ENCODE assay signal across 18 cellular contexts in the genomic region with DNA sequence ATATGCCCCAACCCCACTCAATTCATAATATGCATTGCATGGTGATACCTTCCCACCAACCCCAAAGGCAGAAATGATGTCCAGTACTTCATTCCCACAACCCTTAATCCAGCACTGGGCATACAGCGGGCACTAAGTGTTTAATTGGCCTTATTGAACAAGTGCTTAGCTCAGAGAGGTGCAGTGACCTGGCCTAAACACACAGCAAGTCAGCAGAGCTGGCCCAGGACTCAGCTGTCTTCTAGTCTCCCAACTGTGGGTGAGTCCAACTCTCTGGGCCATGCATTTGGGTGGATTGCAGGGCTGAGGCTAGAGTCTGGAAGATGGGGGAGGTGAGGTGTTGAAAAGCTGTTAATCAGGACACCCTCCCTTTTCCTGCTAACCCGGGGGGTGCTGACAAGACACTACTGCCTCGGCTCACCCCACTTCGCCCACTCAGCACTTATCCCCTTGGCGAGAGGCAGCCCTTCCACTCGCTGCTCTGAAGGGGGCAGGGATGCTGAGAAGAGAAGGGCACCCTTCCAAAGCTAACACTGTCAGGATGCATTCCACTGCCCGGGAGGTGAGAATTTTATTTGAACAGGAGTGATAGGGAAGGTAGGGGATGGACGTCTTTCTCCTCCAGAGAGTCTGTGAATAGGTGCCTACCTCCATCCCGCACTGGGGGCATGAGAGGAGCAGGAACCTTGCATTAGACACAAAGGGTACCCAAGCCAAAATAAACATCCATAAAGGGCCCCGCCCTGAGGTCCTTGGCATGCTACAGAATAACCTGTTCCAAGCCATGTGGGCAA. TPM values are rescaled to one million over a fixed set of nuclear protein-coding genes. Genes with fewer than 3 reads are reported as not detected.
DNase-seq lines count a peak whose midpoint lies in the region; ATAC-seq and TF ChIP-seq lines count a peak whose summit lies in the region.
"Had no signal": no experiment of that assay in that cellular context is flagged by ENCODE, and none has a peak within 500 bp of the region (broad histone marks: within the 10 kb centered on the region; RNA-seq: fewer than 3 reads in every experiment).

No MANE protein-coding gene starts in this region.

- H3K4me3 ChIP-seq in endodermal cell (ENCODE audit: low read length) (no peak overlapping the region), parathyroid adenoma (ENCODE audit: low read depth, low read length) (no peak overlapping the region)
- H3K4me3 ChIP-seq in CD4-positive, alpha-beta memory T cell (ENCODE audit: low read length in 2 of 2), result no peak overlapping the region

- peaks cover 64% of the 10 kb centered on the region for H3K4me1 Mint-ChIP-seq in endodermal cell
- peaks cover 0 to 6% (median 2%) of the 10 kb centered on the region in 4 donors for H3K4me1 Mint-ChIP-seq in CD4-positive, alpha-beta memory T cell
- no peaks in the 10 kb centered on the region for H3K4me1 Mint-ChIP-seq in activated T-helper 17 cell treated with anti-CD3 and anti-CD28 coated beads, Interleukin-2, amount 50 U/mL, for 72 hours

- H3K27ac ChIP-seq in endodermal cell (ENCODE audit: low read depth, low read length) (no peak overlapping the region), parathyroid adenoma (peak overlapping the region; percentile 83)
- no peak overlapping the region for H3K27ac ChIP-seq in CD4-positive, alpha-beta memory T cell (ENCODE audit: low read depth, low read length)

- peaks cover 27% of the 10 kb centered on the region for H3K4me1 ChIP-seq in endodermal cell (ENCODE audit: control insufficient read depth, insufficient read depth, low read length)
- peaks cover 27% of the 10 kb centered on the region for H3K4me1 ChIP-seq in parathyroid adenoma
- peaks cover 5% of the 10 kb centered on the region for H3K4me1 ChIP-seq in CD4-positive, alpha-beta memory T cell (ENCODE audit: insufficient read depth, low read length)

- H3K27ac Mint-ChIP-seq in endodermal cell, result peak overlapping the region; percentile 77
- no peak overlapping the region for H3K27ac Mint-ChIP-seq in CD4-positive, alpha-beta memory T cell
- no peak overlapping the region for H3K27ac Mint-ChIP-seq in activated T-helper 17 cell treated with anti-CD3 and anti-CD28 coated beads, Interleukin-2, amount 50 U/mL, for 72 hours
- H3K27ac Mint-ChIP-seq: activated naive CD4-positive, alpha-beta T cell treated with anti-CD3 and anti-CD28 coated beads for 36 hours had no signal

- H2AFZ ChIP-seq in parathyroid adenoma, result peak overlapping the region; percentile 63

- H3K27me3 ChIP-seq in endodermal cell (ENCODE audit: control insufficient read depth, insufficient read depth, low read length, poor library complexity, severe bottlenecking) (no peaks in the 10 kb centered on the region), parathyroid adenoma (ENCODE audit: control insufficient read depth, insufficient read depth, low read length) (no peaks in the 10 kb centered on the region)
- H3K27me3 ChIP-seq in CD4-positive, alpha-beta memory T cell (ENCODE audit: insufficient read depth, low read length), result no peaks in the 10 kb centered on the region
- H3K27me3 ChIP-seq: neutrophil had no signal

- H3K9ac ChIP-seq in endodermal cell (ENCODE audit: extremely low read depth, low read length, poor library complexity, severe bottlenecking) (no peak overlapping the region), parathyroid adenoma (no peak overlapping the region)

- H3K9me3 ChIP-seq in endodermal cell (ENCODE audit: control insufficient read depth, low read length) (no peaks in the 10 kb centered on the region), parathyroid adenoma (ENCODE audit: control insufficient read depth, low read length) (no peaks in the 10 kb centered on the region)
- no peaks in the 10 kb centered on the region for H3K9me3 ChIP-seq in CD4-positive, alpha-beta memory T cell (ENCODE audit: control insufficient read depth in 1 of 2, low read length in 2 of 2)
- H3K9me3 ChIP-seq: neutrophil had no signal

- peaks cover 38% of the 10 kb centered on the region for H3K36me3 Mint-ChIP-seq in endodermal cell (ENCODE audit: low read depth)
- no peaks in the 10 kb centered on the region for H3K36me3 Mint-ChIP-seq in CD4-positive, alpha-beta memory T cell
- peaks cover 10% of the 10 kb centered on the region for H3K36me3 Mint-ChIP-seq in activated T-helper 17 cell treated with anti-CD3 and anti-CD28 coated beads, Interleukin-2, amount 50 U/mL, for 72 hours (ENCODE audit: low read depth)

- POLR2A ChIA-PET in CD4-positive, alpha-beta memory T cell (lab: Charles Lee; ENCODE audit: partially characterized antibody), result no interaction called here

- H3K4me3 Mint-ChIP-seq in endodermal cell, result no peak overlapping the region
- no peak overlapping the region for H3K4me3 Mint-ChIP-seq in CD4-positive, alpha-beta memory T cell
- no peak overlapping the region for H3K4me3 Mint-ChIP-seq in activated T-helper 17 cell treated with anti-CD3 and anti-CD28 coated beads, Interleukin-2, amount 50 U/mL, for 72 hours
- H3K4me3 Mint-ChIP-seq: activated naive CD4-positive, alpha-beta T cell treated with anti-CD3 and anti-CD28 coated beads for 36 hours had no signal

- H3K79me2 ChIP-seq in parathyroid adenoma, result no peaks in the 10 kb centered on the region

- ATAC-seq in activated T-helper 17 cell treated with anti-CD3 and anti-CD28 coated beads, Interleukin-2, amount 50 U/mL, for 72 hours (replicated peaks), result no peak
- ATAC-seq: Right ventricle myocardium inferior had no signal

- no peak overlapping the region for H3K4me2 ChIP-seq in parathyroid adenoma (ENCODE audit: low read length)

- no peaks in the 10 kb centered on the region for H3K9me3 Mint-ChIP-seq in endodermal cell
- no peaks in the 10 kb centered on the region for H3K9me3 Mint-ChIP-seq in CD4-positive, alpha-beta memory T cell
- no peaks in the 10 kb centered on the region for H3K9me3 Mint-ChIP-seq in activated T-helper 17 cell treated with anti-CD3 and anti-CD28 coated beads, Interleukin-2, amount 50 U/mL, for 72 hours
- H3K9me3 Mint-ChIP-seq: activated naive CD4-positive, alpha-beta T cell treated with anti-CD3 and anti-CD28 coated beads for 36 hours had no signal

- peak; percentile 34 for DNase-seq in NCI-H748 (lab: John Stamatoyannopoulos, UW; ENCODE audit: unreplicated experiment)
- DNase-seq in NCI-H748 treated with DMSO at 0.1 percent for 48 hours (lab: John Stamatoyannopoulos, UW), result no peak
- peak; percentile 87 for DNase-seq in NCI-H2029 (lab: John Stamatoyannopoulos, UW)
- no peak for DNase-seq in endodermal cell
- no peak for DNase-seq in CD4-positive, alpha-beta memory T cell
- DNase-seq in NCI-H82 (lab: John Stamatoyannopoulos, UW), result no peak
- DNase-seq: activated naive CD4-positive, alpha-beta T cell treated with anti-CD3 and anti-CD28 coated beads for 36 hours; caudate nucleus; NCI-H510A; substantia nigra had no signal

- CTCF ChIA-PET in CD4-positive, alpha-beta memory T cell (lab: Charles Lee; ENCODE audit: partially characterized antibody), result no interaction called here

- H3K36me3 ChIP-seq in endodermal cell (ENCODE audit: control insufficient read depth, insufficient read depth, low read length), result peaks cover 11% of the 10 kb centered on the region
- no peaks in the 10 kb centered on the region for H3K36me3 ChIP-seq in parathyroid adenoma (ENCODE audit: control insufficient read depth, insufficient read depth, low read length)
- H3K36me3 ChIP-seq in CD4-positive, alpha-beta memory T cell (ENCODE audit: insufficient read depth, low read length), result no peaks in the 10 kb centered on the region
- H3K36me3 ChIP-seq: neutrophil had no signal

- TF ChIP-seq CTCF in endodermal cell (conservative IDR thresholded peaks at IDR 0.05) (no peak), parathyroid adenoma (IDR thresholded peaks at IDR 0.05) (no peak)

- WGBS in endodermal cell (ENCODE audit: insufficient coverage in 1 of 2, insufficient read length in 1 of 2), 2 experiments, result 81 to 85% methylated on average over 4 to 10 of the region's 10 CpGs

- intact Hi-C loops in CD4-positive, alpha-beta memory T cell (cut with micrococcal nuclease), result no loop called here

- no peaks in the 10 kb centered on the region for H3K27me3 Mint-ChIP-seq in endodermal cell (ENCODE audit: insufficient read depth)
- H3K27me3 Mint-ChIP-seq in CD4-positive, alpha-beta memory T cell, result no peaks in the 10 kb centered on the region
- H3K27me3 Mint-ChIP-seq in activated T-helper 17 cell treated with anti-CD3 and anti-CD28 coated beads, Interleukin-2, amount 50 U/mL, for 72 hours, result no peaks in the 10 kb centered on the region

RNA-seq across cellular contexts. Expression of gene KCNK5, which starts 14.2 kb away (rescaled TPM):
- 10 to 100 TPM; 29.8 to 32.2 TPM for total RNA-seq in endodermal cell
- polyA plus RNA-seq in endodermal cell (2013, experiment 1 of 2), result 11.1 TPM
- 11.0 TPM for polyA plus RNA-seq in endodermal cell (2013, experiment 2 of 2)
- under 1 TPM; 0.79 to 0.83 TPM for total RNA-seq in CD4-positive, alpha-beta memory T cell
- under 1 TPM in 1 of 2 donors, not detected in 1; 0.17 TPM for polyA plus RNA-seq in CD4-positive, alpha-beta memory T cell
- total RNA-seq in activated T-helper 17 cell treated with anti-CD3 and anti-CD28 coated beads, Interleukin-2, amount 50 U/mL, for 72 hours, result 1 to 10 TPM; 6.1 to 8.9 TPM
- total RNA-seq: A172, endothelial cell of umbilical vein, glomerular endothelial cell, HT1080 had no signal
- polyA plus RNA-seq: endothelial cell of umbilical vein had no signal

Comparison
In these comparisons a context has a peak if more than half of its experiments do, and no peak if none do; other contexts are left out.
1. DNase-seq: peak in NCI-H748 (single experiment) and NCI-H2029 (single experiment); none in NCI-H748 treated with DMSO at 0.1 percent for 48 hours (single experiment), endodermal cell (single experiment), CD4-positive, alpha-beta memory T cell (0 of 5) and NCI-H82 (single experiment).